ENCODE assay signal across 20 cellular contexts in the genomic region with DNA sequence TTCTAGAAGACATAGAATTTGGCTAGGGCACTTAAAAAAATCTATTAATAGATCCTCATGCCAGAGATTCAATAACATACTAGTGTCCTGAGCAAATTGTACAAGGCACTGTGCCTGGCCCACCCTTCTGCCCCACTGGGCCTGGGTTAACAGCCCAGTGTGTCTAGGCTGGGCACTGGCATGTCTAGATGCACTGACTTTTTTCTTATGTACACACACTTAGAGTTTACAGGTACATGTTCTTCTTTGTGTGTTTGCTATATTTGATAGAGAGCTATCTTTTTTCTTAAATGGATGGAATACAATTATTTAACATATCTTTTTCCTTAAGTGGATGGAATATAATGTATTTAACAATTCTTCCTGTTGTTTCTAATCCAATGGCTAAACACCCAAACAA.
DNase-seq lines count a peak whose midpoint lies in the region; ATAC-seq and TF ChIP-seq lines count a peak whose summit lies in the region.
"Had no signal": no experiment of that assay in that cellular context is flagged by ENCODE, and none has a peak within 500 bp of the region (broad histone marks: within the 10 kb centered on the region; RNA-seq: fewer than 3 reads in every experiment).

No MANE protein-coding gene starts in this region.

- H3K27ac ChIP-seq in hepatocyte (peak overlapping the region; percentile 49), gastrocnemius medialis (peak overlapping the region; percentile 80 to 90 (median 82))
- no peak overlapping the region for H3K27ac ChIP-seq in CD8-positive, alpha-beta memory T cell (ENCODE audit: low read depth, low read length)
- H3K27ac ChIP-seq: parathyroid adenoma had no signal

- no peaks in the 10 kb centered on the region for H3K27me3 ChIP-seq in hepatocyte
- H3K27me3 ChIP-seq in gastrocnemius medialis, result no peaks in the 10 kb centered on the region
- no peaks in the 10 kb centered on the region for H3K27me3 ChIP-seq in CD8-positive, alpha-beta memory T cell (ENCODE audit: insufficient read depth, low read length, poor library complexity, severe bottlenecking)

- TF ChIP-seq CTCF in hepatocyte (IDR thresholded peaks at IDR 0.05; ENCODE audit: poor library complexity), result no peak
- TF ChIP-seq CTCF in gastrocnemius medialis (IDR thresholded peaks at IDR 0.05 in 4 of 5, conservative IDR thresholded peaks at IDR 0.05 in 1 of 5), result no peak

- no peaks in the 10 kb centered on the region for H3K9me2 ChIP-seq in hepatocyte (replicated peaks; ENCODE audit: insufficient read depth)

- peak overlapping the region; percentile 43 for H3K4me2 ChIP-seq in hepatocyte

- H3K4me1 Mint-ChIP-seq in CD8-positive, alpha-beta memory T cell, result peaks cover 0 to 10% (median 2%) of the 10 kb centered on the region in 3 donors

- no peaks in the 10 kb centered on the region for H3K36me3 ChIP-seq in hepatocyte (replicated peaks; ENCODE audit: insufficient read depth, low read depth)
- no peaks in the 10 kb centered on the region for H3K36me3 ChIP-seq in gastrocnemius medialis
- H3K36me3 ChIP-seq in CD8-positive, alpha-beta memory T cell (ENCODE audit: insufficient read depth, low read length), result no peaks in the 10 kb centered on the region

- intact Hi-C loops in gastrocnemius medialis (cut with DNase I; ENCODE audit: low total_unique reads), result loop anchor here (5.0 kb wide), 1 partner anchor 47 kb away; no protein-coding TSS in a partner anchor

- no peaks in the 10 kb centered on the region for H3K9me3 ChIP-seq in hepatocyte (ENCODE audit: low read depth)
- no peaks in the 10 kb centered on the region for H3K9me3 ChIP-seq in gastrocnemius medialis
- no peaks in the 10 kb centered on the region for H3K9me3 ChIP-seq in CD8-positive, alpha-beta memory T cell (ENCODE audit: low read length)

- peaks cover 0 to 2% (median 0%) of the 10 kb centered on the region in 5 donors for H3K9me3 Mint-ChIP-seq in CD8-positive, alpha-beta memory T cell

- H3K27me3 Mint-ChIP-seq in CD8-positive, alpha-beta memory T cell, result peaks cover 7 to 8% of the 10 kb centered on the region in 2 donors

- ATAC-seq in gastrocnemius medialis, result no peak
- no peak for ATAC-seq in GM19455 (IDR thresholded peaks at IDR 0.05; ENCODE audit: unreplicated experiment)
- ATAC-seq in GM21447 (IDR thresholded peaks at IDR 0.05; ENCODE audit: unreplicated experiment), result no peak
- ATAC-seq: activated CD4-positive, CD25-positive, alpha-beta regulatory T cell treated with anti-CD3 and anti-CD28 coated beads, Interleukin-2, amount 50 U/mL, for 24 hours; esophagus mucosa; stimulated activated naive CD8-positive, alpha-beta T cell treated with anti-CD3 and anti-CD28 coated beads, Interleukin-15, amount 100 ng/mL, for 72 hours had no signal

- in situ Hi-C loops in SK-MEL-5 (cut with HindIII; ENCODE audit: low pct_unique_long_range_greater_than_20kb, low sequenced_read_pairs), result no loop called here
- in situ Hi-C loops in gastrocnemius medialis (cut with MboI; ENCODE audit: low sequenced_read_pairs in 4 of 4), result no loop called here

- H3K4me3 ChIP-seq in hepatocyte (no peak overlapping the region), gastrocnemius medialis (no peak overlapping the region)
- H3K4me3 ChIP-seq in CD8-positive, alpha-beta memory T cell (ENCODE audit: low read length), result no peak overlapping the region

- no peak overlapping the region for H3K4me3 Mint-ChIP-seq in CD8-positive, alpha-beta memory T cell
- H3K4me3 Mint-ChIP-seq: dendritic cell treated with granulocyte-macrophage colony-stimulating factor and Interleukin-4, amounts not matched to agents 40 ng/mL and 50 ng/mL, for 4 days; stimulated activated naive CD8-positive, alpha-beta T cell treated with anti-CD3 and anti-CD28 coated beads, Interleukin-15, amount 100 ng/mL, for 72 hours; T-helper 2 cell treated with Interferon-gamma antibody and Interleukin-4, amounts not matched to agents 5 μg/mL and 100 μg/mL, for 36 hours had no signal

- DNase-seq in AG08395 (ENCODE audit: low spot score) (peak; percentile 8), SK-MEL-5 (ENCODE audit: low read depth, low spot score) (peak; percentile 10), hepatocyte (ENCODE audit: low spot score) (no peak), gastrocnemius medialis (no peak)
- no peak for DNase-seq in CD8-positive, alpha-beta memory T cell
- DNase-seq in stimulated activated CD4-positive, alpha-beta T cell treated with anti-CD3 and anti-CD28 coated beads, Interleukin-1b, Interleukin-23, amount 100 ng/mL, for 48 hours, result no peak
- DNase-seq: activated effector memory CD4-positive, alpha-beta T cell treated with anti-CD3 and anti-CD28 coated beads, Interleukin-2, amount 50 U/mL, for 16 hours; anterior cingulate cortex; hippocampal formation; NCI-H146; NCI-H446; SHP77 treated with DMSO at 0.1 percent for 48 hours; stimulated activated naive CD8-positive, alpha-beta T cell treated with anti-CD3 and anti-CD28 coated beads, Interleukin-15, amount 100 ng/mL, for 72 hours had no signal

- CTCF ChIA-PET in CD8-positive, alpha-beta memory T cell (lab: Charles Lee), result no interaction called here

- H3K27ac Mint-ChIP-seq in CD8-positive, alpha-beta memory T cell, result no peak overlapping the region
- H3K27ac Mint-ChIP-seq: dendritic cell treated with granulocyte-macrophage colony-stimulating factor and Interleukin-4, amounts not matched to agents 40 ng/mL and 50 ng/mL, for 4 days; stimulated activated naive CD8-positive, alpha-beta T cell treated with anti-CD3 and anti-CD28 coated beads, Interleukin-15, amount 100 ng/mL, for 72 hours; T-helper 2 cell treated with Interferon-gamma antibody and Interleukin-4, amounts not matched to agents 5 μg/mL and 100 μg/mL, for 36 hours had no signal

- H3K36me3 Mint-ChIP-seq in CD8-positive, alpha-beta memory T cell, result peaks cover 0 to 15% (median 0%) of the 10 kb centered on the region in 3 donors

- H3K4me1 ChIP-seq in hepatocyte (ENCODE audit: insufficient read depth) (peaks cover 21% of the 10 kb centered on the region), gastrocnemius medialis (peaks cover 25 to 32% of the 10 kb centered on the region in 2 donors)
- H3K4me1 ChIP-seq in CD8-positive, alpha-beta memory T cell (ENCODE audit: insufficient read depth, low read length), result no peaks in the 10 kb centered on the region

- no peaks in the 10 kb centered on the region for H3K79me2 ChIP-seq in hepatocyte
- H3K79me2 ChIP-seq: parathyroid adenoma had no signal

- H2AFZ ChIP-seq in hepatocyte, result no peak overlapping the region
- H2AFZ ChIP-seq: parathyroid adenoma had no signal

- no peak for TF ChIP-seq POLR2A in gastrocnemius medialis (IDR thresholded peaks at IDR 0.05)

- H4K20me1 ChIP-seq in hepatocyte (ENCODE audit: insufficient read depth, poor library complexity, severe bottlenecking), result no peaks in the 10 kb centered on the region

- POLR2A ChIA-PET in CD8-positive, alpha-beta memory T cell (lab: Charles Lee), result no interaction called here

Comparison
In these comparisons a context has a peak if more than half of its experiments do, and no peak if none do; other contexts are left out.
1. DNase-seq: peak in AG08395 (single experiment) and SK-MEL-5 (single experiment); none in hepatocyte (single experiment), gastrocnemius medialis (0 of 2), CD8-positive, alpha-beta memory T cell (0 of 5) and stimulated activated CD4-positive, alpha-beta T cell treated with anti-CD3 and anti-CD28 coated beads, Interleukin-1b, Interleukin-23, amount 100 ng/mL, for 48 hours (single experiment).